ENCODE assay signal across 7 cellular contexts in genomic region chr13:31945202-31945978, GRCh38.
DNase-seq lines count a peak whose midpoint lies in the region; ATAC-seq and TF ChIP-seq lines count a peak whose summit lies in the region.

No MANE protein-coding gene starts in this region.

- no peaks in the 10 kb centered on the region for H3K9me3 ChIP-seq in colonic mucosa

- CTCF ChIA-PET in activated CD8-positive, alpha-beta T cell treated with anti-CD3 and anti-CD28 coated beads, Interleukin-2, amount 10 ng/mL, durations not matched to agents 7 days and 5 days (lab: Charles Lee): no interaction called here

- no peak overlapping the region for H3K4me3 Mint-ChIP-seq in HFFc6
- no peak overlapping the region for H3K4me3 Mint-ChIP-seq in activated CD8-positive, alpha-beta T cell treated with anti-CD3 and anti-CD28 coated beads, Interleukin-2, amount 10 ng/mL, durations not matched to agents 7 days and 5 days

- POLR2A ChIA-PET in activated CD8-positive, alpha-beta T cell treated with anti-CD3 and anti-CD28 coated beads, Interleukin-2, amount 10 ng/mL, durations not matched to agents 7 days and 5 days (lab: Charles Lee): no interaction called here

- ATAC-seq in GM18505 (IDR thresholded peaks at IDR 0.05; ENCODE audit: unreplicated experiment): no peak
- ATAC-seq in activated CD8-positive, alpha-beta T cell treated with anti-CD3 and anti-CD28 coated beads, Interleukin-2, amount 10 ng/mL, durations not matched to agents 7 days and 5 days: no peak

- no peak for TF ChIP-seq POLR2A in GM18505 (IDR thresholded peaks at IDR 0.05; ENCODE audit: borderline replicate concordance, extremely low read depth, insufficient read depth, insufficient read length)

- peaks cover 9% of the 10 kb centered on the region for H3K27me3 Mint-ChIP-seq in HFFc6 (ENCODE audit: insufficient read depth)
- peaks cover 6% of the 10 kb centered on the region for H3K27me3 Mint-ChIP-seq in activated CD8-positive, alpha-beta T cell treated with anti-CD3 and anti-CD28 coated beads, Interleukin-2, amount 10 ng/mL, durations not matched to agents 7 days and 5 days (ENCODE audit: low read depth)

- H3K27ac ChIP-seq in colonic mucosa: no peak overlapping the region

- TF ChIP-seq CTCF in HFFc6 (IDR thresholded peaks at IDR 0.05): no peak
- TF ChIP-seq CTCF in colonic mucosa (IDR thresholded peaks at IDR 0.05): no peak

- no peaks in the 10 kb centered on the region for H3K36me3 ChIP-seq in colonic mucosa

- H3K4me1 ChIP-seq in colonic mucosa: no peaks in the 10 kb centered on the region

- H3K27ac Mint-ChIP-seq in HFFc6: no peak overlapping the region; the same call in 1 of the 2 replicates
- H3K27ac Mint-ChIP-seq in activated CD8-positive, alpha-beta T cell treated with anti-CD3 and anti-CD28 coated beads, Interleukin-2, amount 10 ng/mL, durations not matched to agents 7 days and 5 days: no peak overlapping the region

- H3K4me1 Mint-ChIP-seq in HFFc6 (ENCODE audit: low read depth): peaks cover 36% of the 10 kb centered on the region
- H3K4me1 Mint-ChIP-seq in activated CD8-positive, alpha-beta T cell treated with anti-CD3 and anti-CD28 coated beads, Interleukin-2, amount 10 ng/mL, durations not matched to agents 7 days and 5 days (ENCODE audit: low read depth): no peaks in the 10 kb centered on the region

- no peak overlapping the region for H3K9ac ChIP-seq in colonic mucosa (ENCODE audit: low read depth in 2 of 2, low read length in 2 of 2)

- no peaks in the 10 kb centered on the region for H3K27me3 ChIP-seq in colonic mucosa

- peak; percentile 65 for DNase-seq in HFFc6
- DNase-seq in NCI-H460 (ENCODE audit: extremely low read depth, low read depth): peak; percentile 88
- DNase-seq in colonic mucosa: peak; percentile 45
- DNase-seq in middle frontal gyrus (ENCODE audit: extremely low spot score, low spot score): peak; percentile 27
- no peak for DNase-seq in NCI-H1048 (lab: John Stamatoyannopoulos, UW)
- no peak for DNase-seq in activated CD8-positive, alpha-beta T cell treated with anti-CD3 and anti-CD28 coated beads, Interleukin-2, amount 10 ng/mL, durations not matched to agents 7 days and 5 days

- H3K4me3 ChIP-seq in colonic mucosa: no peak overlapping the region

- intact Hi-C loops in colonic mucosa (cut with DNase I): no loop called here

- no peaks in the 10 kb centered on the region for H3K9me3 Mint-ChIP-seq in HFFc6
- H3K9me3 Mint-ChIP-seq in activated CD8-positive, alpha-beta T cell treated with anti-CD3 and anti-CD28 coated beads, Interleukin-2, amount 10 ng/mL, durations not matched to agents 7 days and 5 days (ENCODE audit: insufficient read depth): no peaks in the 10 kb centered on the region

- H3K36me3 Mint-ChIP-seq in HFFc6 (ENCODE audit: low read depth): no peaks in the 10 kb centered on the region
- H3K36me3 Mint-ChIP-seq in activated CD8-positive, alpha-beta T cell treated with anti-CD3 and anti-CD28 coated beads, Interleukin-2, amount 10 ng/mL, durations not matched to agents 7 days and 5 days (ENCODE audit: low read depth): no peaks in the 10 kb centered on the region

Comparison
In these comparisons a context has a peak if more than half of its experiments do, and no peak if none do; other contexts are left out.
1. DNase-seq: peak in HFFc6 (single experiment), NCI-H460 (single experiment), colonic mucosa (single experiment) and middle frontal gyrus (single experiment); none in NCI-H1048 (single experiment) and activated CD8-positive, alpha-beta T cell treated with anti-CD3 and anti-CD28 coated beads, Interleukin-2, amount 10 ng/mL, durations not matched to agents 7 days and 5 days (single experiment).